In the genomic region with DNA sequence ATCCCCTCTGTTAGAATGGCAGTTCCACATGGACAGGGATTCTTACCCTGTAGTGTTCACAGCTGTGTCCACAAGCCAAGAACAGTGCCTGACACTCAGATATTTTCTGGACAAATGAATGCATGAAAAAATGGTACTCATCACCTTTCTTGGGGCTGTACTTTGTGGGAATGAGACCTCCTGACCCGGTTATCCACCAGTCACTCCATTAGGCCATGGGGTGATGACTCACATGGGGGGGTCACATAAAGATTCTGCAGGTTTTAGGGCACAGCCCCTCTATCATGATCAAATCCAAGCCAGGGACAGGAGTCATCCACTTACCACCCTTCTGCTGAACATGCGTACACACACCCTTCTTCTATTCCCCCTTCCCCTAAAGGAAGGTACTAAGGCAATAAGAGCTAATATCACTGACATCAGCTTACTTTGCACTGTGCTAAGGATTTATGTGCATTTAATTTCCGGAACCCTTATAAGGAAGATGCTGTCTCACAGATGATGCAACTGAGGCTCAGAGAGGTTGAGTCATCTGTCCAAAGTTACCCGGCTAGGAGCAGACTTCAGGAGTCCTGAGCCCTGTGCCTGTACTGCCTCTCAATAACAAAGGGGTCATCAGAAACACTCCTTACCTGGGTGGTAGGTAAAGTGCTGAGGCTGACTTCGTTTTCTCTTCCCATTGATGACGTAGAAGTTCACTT, we compare ENCODE assay signal across 1 cellular context.
TF ChIP-seq lines count a peak whose summit lies in the region.

No MANE protein-coding gene starts in this region.

TF ChIP-seq in IMR-90, 13 proteins besides CTCF, POLR2A, EP300 and RAD21 (continued from another document):
- TF ChIP-seq, protein P1, sequence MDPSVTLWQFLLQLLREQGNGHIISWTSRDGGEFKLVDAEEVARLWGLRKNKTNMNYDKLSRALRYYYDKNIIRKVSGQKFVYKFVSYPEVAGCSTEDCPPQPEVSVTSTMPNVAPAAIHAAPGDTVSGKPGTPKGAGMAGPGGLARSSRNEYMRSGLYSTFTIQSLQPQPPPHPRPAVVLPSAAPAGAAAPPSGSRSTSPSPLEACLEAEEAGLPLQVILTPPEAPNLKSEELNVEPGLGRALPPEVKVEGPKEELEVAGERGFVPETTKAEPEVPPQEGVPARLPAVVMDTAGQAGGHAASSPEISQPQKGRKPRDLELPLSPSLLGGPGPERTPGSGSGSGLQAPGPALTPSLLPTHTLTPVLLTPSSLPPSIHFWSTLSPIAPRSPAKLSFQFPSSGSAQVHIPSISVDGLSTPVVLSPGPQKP (IDR thresholded peaks at IDR 0.05; ENCODE audit: borderline replicate concordance, low read depth, low read length) = peak; percentile 88; the same call in 1 of the 2 replicates
